1 cellular context compared by ENCODE assay signal in genomic region chr4:40587826-40588225, GRCh38.
TF ChIP-seq lines count a peak whose summit lies in the region.

No MANE protein-coding gene starts in this region.

TF ChIP-seq in H1, 55 proteins besides CTCF, POLR2A, EP300 and RAD21 (continued from another document):
- TF ChIP-seq CEBPB (IDR thresholded peaks at IDR 0.05; ENCODE audit: low read depth, low read length) (no peak), TEAD4 (IDR thresholded peaks at IDR 0.05; ENCODE audit: low read depth, low read length) (no peak)
TF ChIP-seq in H1: peak in this region for 0.
